In the genomic region with DNA sequence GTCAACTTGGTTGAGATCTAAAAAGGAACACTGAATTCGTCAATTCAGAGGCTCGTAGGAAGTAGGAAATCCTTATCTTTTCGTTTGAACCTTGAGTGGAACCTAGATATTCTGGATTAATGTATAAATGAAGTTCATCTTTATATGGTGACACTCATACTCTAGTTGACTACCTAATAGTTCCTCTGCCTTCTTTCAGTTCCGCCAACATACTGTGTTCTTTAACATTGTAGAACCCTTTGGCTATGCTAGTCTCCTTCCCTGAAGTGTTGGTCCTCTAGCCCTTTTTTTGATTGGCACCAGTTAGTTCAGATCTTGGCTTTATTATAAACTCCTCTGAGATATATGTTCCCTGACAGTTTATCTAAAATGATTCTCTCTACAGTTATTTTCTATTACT, we compare ENCODE assay signal across 10 cellular contexts. TPM values are rescaled to one million over a fixed set of nuclear protein-coding genes. Genes with fewer than 3 reads are reported as not detected.
DNase-seq lines count a peak whose midpoint lies in the region; ATAC-seq, FAIRE-seq and TF ChIP-seq lines count a peak whose summit lies in the region.
"Had no signal": no experiment of that assay in that cellular context is flagged by ENCODE, and none has a peak within 500 bp of the region (broad histone marks: within the 10 kb centered on the region; RNA-seq: fewer than 3 reads in every experiment).

No MANE protein-coding gene starts in this region.

- ATAC-seq in gastroesophageal sphincter (no peak), HG03097 (IDR thresholded peaks at IDR 0.05; ENCODE audit: low FRiP score, unreplicated experiment) (no peak), HG03565 (IDR thresholded peaks at IDR 0.05; ENCODE audit: unreplicated experiment) (no peak)
- ATAC-seq: mucosa of descending colon had no signal

- FAIRE-seq in GM12891 (lab: Jason Lieb, UNC), result no peak

- WGBS in gastroesophageal sphincter (ENCODE audit: low coverage in 1 of 2), 2 donors, result 69 to 77% methylated on average over 4 of the region's 4 CpGs

- no peak for TF ChIP-seq EP300 in gastroesophageal sphincter (IDR thresholded peaks at IDR 0.05)

- H3K36me3 ChIP-seq in Peyer's patch (peaks cover 0 to 10% (median 0%) of the 10 kb centered on the region in 3 donors), gastroesophageal sphincter (peaks cover 3 to 21% of the 10 kb centered on the region in 2 donors), skeletal muscle tissue (ENCODE audit: control insufficient read depth in 3 of 3, insufficient read depth in 3 of 3, low read length in 3 of 3) (peaks cover 0 to 4% (median 2%) of the 10 kb centered on the region in 3 donors)

- H3K4me1 ChIP-seq in Peyer's patch, result peaks cover 0 to 16% (median 0%) of the 10 kb centered on the region in 4 donors
- peaks cover 9 to 65% (median 15%) of the 10 kb centered on the region in 3 donors for H3K4me1 ChIP-seq in gastroesophageal sphincter
- peaks cover 16 to 30% (median 29%) of the 10 kb centered on the region in 3 donors for H3K4me1 ChIP-seq in skeletal muscle tissue (ENCODE audit: control insufficient read depth in 3 of 3, insufficient read depth in 3 of 3, low read length in 3 of 3)

- H3K4me3 ChIP-seq in Peyer's patch (peak overlapping the region; percentile 66 to 92 (median 88)), gastroesophageal sphincter (peak overlapping the region in 1 of 2 donors; percentile 82), skeletal muscle tissue (ENCODE audit: low read length in 3 of 3) (peak overlapping the region; percentile 75 to 97 (median 90))
- H3K4me3 ChIP-seq: mucosa of descending colon had no signal

- no peak for DNase-seq in GM12891 (ENCODE audit: insufficient read length, low spot score)
- no peak for DNase-seq in Peyer's patch
- no peak for DNase-seq in LoVo (ENCODE audit: low spot score)
- no peak for DNase-seq in NCI-H526 (lab: John Stamatoyannopoulos, UW)
- DNase-seq: mucosa of descending colon; stimulated activated naive CD8-positive, alpha-beta T cell treated with anti-CD3 and anti-CD28 coated beads, Interleukin-15, Interleukin-2, amounts not matched to agents 100 U/mL and 50 U/mL, for 24 hours had no signal

- H3K27ac ChIP-seq in Peyer's patch, result peak overlapping the region; percentile 90 to 96 (median 93)
- peak overlapping the region; percentile 44 to 98 (median 90) for H3K27ac ChIP-seq in gastroesophageal sphincter
- H3K27ac ChIP-seq in skeletal muscle tissue (ENCODE audit: low read depth, low read length), result peak overlapping the region; percentile 94

- H3K27me3 ChIP-seq in Peyer's patch (no peaks in the 10 kb centered on the region), gastroesophageal sphincter (no peaks in the 10 kb centered on the region), skeletal muscle tissue (ENCODE audit: control insufficient read depth in 3 of 3, insufficient read depth in 3 of 3, low read length in 3 of 3) (no peaks in the 10 kb centered on the region)

- TF ChIP-seq POLR2A in GM12891 (IDR thresholded peaks at IDR 0.05; ENCODE audit: low read depth, low read length), result no peak
- no peak for TF ChIP-seq POLR2A in Peyer's patch (IDR thresholded peaks at IDR 0.05)
- TF ChIP-seq POLR2A in gastroesophageal sphincter (IDR thresholded peaks at IDR 0.05), result no peak

- peak overlapping the region; percentile 76 to 92 (median 84) for H3K9ac ChIP-seq in skeletal muscle tissue (ENCODE audit: low read depth in 1 of 3, low read length in 3 of 3)

- no peak for TF ChIP-seq CTCF in Peyer's patch (IDR thresholded peaks at IDR 0.05)
- no peak for TF ChIP-seq CTCF in gastroesophageal sphincter (IDR thresholded peaks at IDR 0.05)

- no peaks in the 10 kb centered on the region for H3K9me3 ChIP-seq in Peyer's patch
- no peaks in the 10 kb centered on the region for H3K9me3 ChIP-seq in gastroesophageal sphincter
- no peaks in the 10 kb centered on the region for H3K9me3 ChIP-seq in skeletal muscle tissue (ENCODE audit: control insufficient read depth in 3 of 3, low read length in 3 of 3)
- H3K9me3 ChIP-seq: mucosa of descending colon had no signal

TF ChIP-seq in GM12891, 5 proteins besides CTCF, POLR2A, EP300 and RAD21:
- TF ChIP-seq PAX5 (IDR thresholded peaks at IDR 0.05; ENCODE audit: insufficient read depth, low read length, severe bottlenecking), result no peak
- peak; percentile 51 for TF ChIP-seq SPI1 (IDR thresholded peaks at IDR 0.05; ENCODE audit: low read depth, low read length)
- TF ChIP-seq TAF1 (IDR thresholded peaks at IDR 0.05; ENCODE audit: low read depth, low read length), result no peak
- no peak; the same call in 1 of the 2 replicates for TF ChIP-seq POLR2AphosphoS5 (IDR thresholded peaks at IDR 0.05; ENCODE audit: low read depth, low read length)
- no peak for TF ChIP-seq POU2F2 (IDR thresholded peaks at IDR 0.05; ENCODE audit: low read depth, low read length)

RNA-seq across cellular contexts. Expression of a gene that starts 1.5 kb away (rescaled TPM):
- 25.7 TPM for polyA plus RNA-seq in GM12891 (2012; ENCODE audit: low read depth, missing spikeins)
- total RNA-seq in Peyer's patch (100 to 1,000 TPM in 1 of 4 donors, 10 to 100 TPM in 3; 46.3 to 445 (median 58.5) TPM), gastroesophageal sphincter (10 to 100 TPM; 36.3 to 88.6 (median 50.2) TPM), skeletal muscle tissue (68.9 TPM)

RNA-seq across cellular contexts. Expression of a gene that starts 1.9 kb away (rescaled TPM):
- polyA plus RNA-seq in GM12891 (2012; ENCODE audit: low read depth, missing spikeins), result 7.3 TPM
- 10 to 100 TPM; 14.4 to 48.7 (median 14.7) TPM for total RNA-seq in Peyer's patch
- total RNA-seq in gastroesophageal sphincter, result 10 to 100 TPM in 3 of 4 donors, 1 to 10 TPM in 1; 9.5 to 14.9 (median 12.4) TPM
- total RNA-seq in skeletal muscle tissue, result 8.4 TPM
